37 cellular contexts compared by ENCODE assay signal in the genomic region with DNA sequence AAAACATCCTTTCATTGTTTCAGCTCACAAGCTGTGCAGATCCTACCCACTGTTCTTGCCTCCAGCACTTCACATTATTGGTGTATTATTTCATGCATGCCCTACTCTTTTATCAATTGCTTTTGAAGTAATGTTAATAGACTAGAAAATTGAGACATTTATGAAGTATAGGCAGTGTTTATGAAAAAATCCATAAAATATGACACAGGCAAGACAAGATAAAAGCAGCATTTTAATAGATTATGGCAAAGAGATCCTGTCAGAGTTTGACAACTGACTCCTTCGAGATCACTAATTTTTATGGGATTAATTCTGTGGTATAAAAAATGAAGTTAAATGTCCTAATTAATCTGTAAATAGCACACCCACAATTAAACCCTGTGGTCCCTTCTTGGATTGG.
"Had no signal": no experiment of that assay in that cellular context is flagged by ENCODE, and none has a peak within 500 bp of the region (broad histone marks: within the 10 kb centered on the region; RNA-seq: fewer than 3 reads in every experiment).

No MANE protein-coding gene starts in this region.

- H3K4me3 Mint-ChIP-seq: activated naive CD4-positive, alpha-beta T cell treated with anti-CD3 and anti-CD28 coated beads for 36 hours; activated naive CD4-positive, alpha-beta T cell treated with anti-CD3 and anti-CD28 coated beads, Interleukin-2, amount 10 ng/mL, durations not matched to agents 7 days and 5 days; activated naive CD4-positive, alpha-beta T cell treated with anti-CD3 and anti-CD28 coated beads, Interleukin-2, amount 50 U/mL, for 24 hours; activated naive CD8-positive, alpha-beta T cell; activated naive CD8-positive, alpha-beta T cell treated with anti-CD3 and anti-CD28 coated beads for 36 hours; activated naive CD8-positive, alpha-beta T cell treated with anti-CD3 and anti-CD28 coated beads, Interleukin-2, amount 10 ng/mL, durations not matched to agents 7 days and 5 days; activated naive CD8-positive, alpha-beta T cell treated with anti-CD3 and anti-CD28 coated beads, Interleukin-2, amount 50 U/mL, for 24 hours; activated T-cell treated with anti-CD3 and anti-CD28 coated beads, Interleukin-2, amount 50 U/mL, for 24 hours; activated T-cell treated with anti-CD3 and anti-CD28 coated beads, Interleukin-2, amount 50 U/mL, for 4 hours; activated T-cell treated with anti-CD3 and anti-CD28 coated beads, Interleukin-2, amount 50 U/mL, for 72 hours; activated T-helper 1 cell treated with anti-CD3 and anti-CD28 coated beads, Interleukin-12 subunit alpha, Interleukin-12 subunit beta, Interleukin-2, Interleukin-4 antibody, amounts not matched to agents 30 ng/mL and 10 ng/mL and 1 ng/mL, durations not matched to agents 14 hours and 24 hours and 36 hours; activated T-helper 17 cell treated with anti-CD3 and anti-CD28 coated beads, Interleukin-2, amount 50 U/mL, for 72 hours; brain; central memory CD8-positive, alpha-beta T cell had no signal

- H3K27ac ChIP-seq: adrenal gland, ascending aorta, body of pancreas, brain microvascular endothelial cell, breast epithelium, cardiac muscle cell had no signal

- H3K9me3 Mint-ChIP-seq: activated naive CD4-positive, alpha-beta T cell treated with anti-CD3 and anti-CD28 coated beads for 36 hours; activated naive CD4-positive, alpha-beta T cell treated with anti-CD3 and anti-CD28 coated beads, Interleukin-2, amount 10 ng/mL, durations not matched to agents 7 days and 5 days; activated naive CD4-positive, alpha-beta T cell treated with anti-CD3 and anti-CD28 coated beads, Interleukin-2, amount 50 U/mL, for 24 hours; activated naive CD4-positive, alpha-beta T cell treated with anti-CD3 and anti-CD28 coated beads, Interleukin-2, amount 50 U/mL, for 72 hours; activated naive CD8-positive, alpha-beta T cell treated with anti-CD3 and anti-CD28 coated beads for 36 hours; activated naive CD8-positive, alpha-beta T cell treated with anti-CD3 and anti-CD28 coated beads, Interleukin-2, amount 10 ng/mL, durations not matched to agents 7 days and 5 days; activated naive CD8-positive, alpha-beta T cell treated with anti-CD3 and anti-CD28 coated beads, Interleukin-2, amount 50 U/mL, for 24 hours; activated T-cell treated with anti-CD3 and anti-CD28 coated beads, Interleukin-2, amount 50 U/mL, for 24 hours; activated T-cell treated with anti-CD3 and anti-CD28 coated beads, Interleukin-2, amount 50 U/mL, for 4 hours; activated T-cell treated with anti-CD3 and anti-CD28 coated beads, Interleukin-2, amount 50 U/mL, for 72 hours; activated T-helper 1 cell treated with anti-CD3 and anti-CD28 coated beads, Interleukin-12 subunit alpha, Interleukin-12 subunit beta, Interleukin-2, Interleukin-4 antibody, amounts not matched to agents 30 ng/mL and 10 ng/mL and 1 ng/mL, durations not matched to agents 14 hours and 24 hours and 36 hours; activated T-helper 17 cell treated with anti-CD3 and anti-CD28 coated beads, Interleukin-2, amount 50 U/mL, for 72 hours; activated T-helper 2 cell treated with anti-CD3 and anti-CD28 coated beads, Interferon-gamma antibody, Interleukin-2, Interleukin-4, amounts not matched to agents 10 μg/mL and 5 μg/mL and 100 μg/mL, durations not matched to agents 14 hours and 24 hours and 36 hours; brain; central memory CD8-positive, alpha-beta T cell had no signal

- H3K27ac Mint-ChIP-seq: activated naive CD4-positive, alpha-beta T cell treated with anti-CD3 and anti-CD28 coated beads for 36 hours; activated naive CD4-positive, alpha-beta T cell treated with anti-CD3 and anti-CD28 coated beads, Interleukin-2, amount 10 ng/mL, durations not matched to agents 7 days and 5 days; activated naive CD4-positive, alpha-beta T cell treated with anti-CD3 and anti-CD28 coated beads, Interleukin-2, amount 50 U/mL, for 24 hours; activated naive CD4-positive, alpha-beta T cell treated with anti-CD3 and anti-CD28 coated beads, Interleukin-2, amount 50 U/mL, for 72 hours; activated naive CD8-positive, alpha-beta T cell; activated naive CD8-positive, alpha-beta T cell treated with anti-CD3 and anti-CD28 coated beads for 36 hours; activated naive CD8-positive, alpha-beta T cell treated with anti-CD3 and anti-CD28 coated beads, Interleukin-2, amount 10 ng/mL, durations not matched to agents 7 days and 5 days; activated naive CD8-positive, alpha-beta T cell treated with anti-CD3 and anti-CD28 coated beads, Interleukin-2, amount 50 U/mL, for 24 hours; activated T-cell treated with anti-CD3 and anti-CD28 coated beads, Interleukin-2, amount 50 U/mL, for 24 hours; activated T-cell treated with anti-CD3 and anti-CD28 coated beads, Interleukin-2, amount 50 U/mL, for 72 hours; activated T-helper 1 cell treated with anti-CD3 and anti-CD28 coated beads, Interleukin-12 subunit alpha, Interleukin-12 subunit beta, Interleukin-2, Interleukin-4 antibody, amounts not matched to agents 30 ng/mL and 10 ng/mL and 1 ng/mL, durations not matched to agents 14 hours and 24 hours and 36 hours; activated T-helper 17 cell treated with anti-CD3 and anti-CD28 coated beads, Interleukin-2, amount 50 U/mL, for 72 hours; activated T-helper 2 cell treated with anti-CD3 and anti-CD28 coated beads, Interferon-gamma antibody, Interleukin-2, Interleukin-4, amounts not matched to agents 10 μg/mL and 5 μg/mL and 100 μg/mL, durations not matched to agents 14 hours and 24 hours and 36 hours; brain had no signal

- H3K27me3 ChIP-seq: adrenal gland, ascending aorta, body of pancreas, brain microvascular endothelial cell, breast epithelium, cardiac muscle cell had no signal

- H3K36me3 ChIP-seq: adrenal gland, ascending aorta, brain microvascular endothelial cell, breast epithelium, cardiac muscle cell had no signal

- ATAC-seq: activated naive CD4-positive, alpha-beta T cell treated with anti-CD3 and anti-CD28 coated beads, Interleukin-2, amount 50 U/mL, for 72 hours; activated naive CD8-positive, alpha-beta T cell treated with anti-CD3 and anti-CD28 coated beads, Interleukin-2, amount 50 U/mL, for 24 hours; activated T-cell treated with anti-CD3 and anti-CD28 coated beads, Interleukin-2, amount 50 U/mL, for 4 hours; activated T-cell treated with anti-CD3 and anti-CD28 coated beads, Interleukin-2, amount 50 U/mL, for 72 hours; activated T-helper 17 cell treated with anti-CD3 and anti-CD28 coated beads, Interleukin-2, amount 50 U/mL, for 72 hours; body of pancreas had no signal

- DNase-seq: activated effector memory CD4-positive, alpha-beta T cell treated with anti-CD3 and anti-CD28 coated beads, Interleukin-2, amount 50 U/mL, for 16 hours; activated effector memory CD4-positive, alpha-beta T cell treated with Interleukin-2 at 50 U/mL for 16 hours; activated gamma-delta T cell; activated gamma-delta T cell treated with Interleukin-2 at 50 U/mL for 16 hours; activated naive CD4-positive, alpha-beta T cell; activated naive CD4-positive, alpha-beta T cell treated with anti-CD3 and anti-CD28 coated beads for 36 hours; activated naive CD4-positive, alpha-beta T cell treated with anti-CD3 and anti-CD28 coated beads, Interleukin-2, amount 10 ng/mL, durations not matched to agents 7 days and 5 days; activated naive CD4-positive, alpha-beta T cell treated with anti-CD3 and anti-CD28 coated beads, Interleukin-2, amount 50 U/mL, for 16 hours; activated naive CD4-positive, alpha-beta T cell treated with Interleukin-2 at 50 U/mL for 16 hours; activated naive CD8-positive, alpha-beta T cell treated with anti-CD3 and anti-CD28 coated beads for 36 hours; activated naive CD8-positive, alpha-beta T cell treated with anti-CD3 and anti-CD28 coated beads, Interleukin-2, amount 10 ng/mL, durations not matched to agents 7 days and 5 days; activated naive CD8-positive, alpha-beta T cell treated with anti-CD3 and anti-CD28 coated beads, Interleukin-2, amount 50 U/mL, for 24 hours; activated T-cell treated with anti-CD3 and anti-CD28 coated beads, Interleukin-2, amount 50 U/mL, for 24 hours; activated T-cell treated with anti-CD3 and anti-CD28 coated beads, Interleukin-2, amount 50 U/mL, for 4 hours; activated T-cell treated with anti-CD3 and anti-CD28 coated beads, Interleukin-2, amount 50 U/mL, for 48 hours; activated T-cell treated with anti-CD3 and anti-CD28 coated beads, Interleukin-2, amount 50 U/mL, for 72 hours; adrenal gland; amniotic stem cell; amygdala; anterior cingulate cortex; aorta; body of pancreas; brain microvascular endothelial cell; caudate nucleus; central memory CD4-positive, alpha-beta T cell; cerebellar nuclear complex had no signal

- H3K4me1 Mint-ChIP-seq: activated naive CD4-positive, alpha-beta T cell treated with anti-CD3 and anti-CD28 coated beads, Interleukin-2, amount 10 ng/mL, durations not matched to agents 7 days and 5 days; activated naive CD4-positive, alpha-beta T cell treated with anti-CD3 and anti-CD28 coated beads, Interleukin-2, amount 50 U/mL, for 24 hours; activated naive CD8-positive, alpha-beta T cell treated with anti-CD3 and anti-CD28 coated beads for 36 hours; activated naive CD8-positive, alpha-beta T cell treated with anti-CD3 and anti-CD28 coated beads, Interleukin-2, amount 10 ng/mL, durations not matched to agents 7 days and 5 days; activated naive CD8-positive, alpha-beta T cell treated with anti-CD3 and anti-CD28 coated beads, Interleukin-2, amount 50 U/mL, for 24 hours; activated T-helper 17 cell treated with anti-CD3 and anti-CD28 coated beads, Interleukin-2, amount 50 U/mL, for 72 hours; central memory CD8-positive, alpha-beta T cell had no signal

- H3K36me3 Mint-ChIP-seq: activated naive CD4-positive, alpha-beta T cell treated with anti-CD3 and anti-CD28 coated beads, Interleukin-2, amount 10 ng/mL, durations not matched to agents 7 days and 5 days; activated naive CD4-positive, alpha-beta T cell treated with anti-CD3 and anti-CD28 coated beads, Interleukin-2, amount 50 U/mL, for 24 hours; activated naive CD4-positive, alpha-beta T cell treated with anti-CD3 and anti-CD28 coated beads, Interleukin-2, amount 50 U/mL, for 72 hours; activated naive CD8-positive, alpha-beta T cell treated with anti-CD3 and anti-CD28 coated beads for 36 hours; activated naive CD8-positive, alpha-beta T cell treated with anti-CD3 and anti-CD28 coated beads, Interleukin-2, amount 10 ng/mL, durations not matched to agents 7 days and 5 days; brain had no signal

- H3K9me3 ChIP-seq: adrenal gland, ascending aorta, body of pancreas, breast epithelium had no signal

- H3K4me3 ChIP-seq: adrenal gland, ascending aorta, body of pancreas, breast epithelium, cardiac muscle cell had no signal

- H3K27me3 Mint-ChIP-seq: activated naive CD4-positive, alpha-beta T cell treated with anti-CD3 and anti-CD28 coated beads, Interleukin-2, amount 10 ng/mL, durations not matched to agents 7 days and 5 days; activated naive CD4-positive, alpha-beta T cell treated with anti-CD3 and anti-CD28 coated beads, Interleukin-2, amount 50 U/mL, for 24 hours; activated naive CD8-positive, alpha-beta T cell; activated naive CD8-positive, alpha-beta T cell treated with anti-CD3 and anti-CD28 coated beads for 36 hours; activated naive CD8-positive, alpha-beta T cell treated with anti-CD3 and anti-CD28 coated beads, Interleukin-2, amount 10 ng/mL, durations not matched to agents 7 days and 5 days; activated naive CD8-positive, alpha-beta T cell treated with anti-CD3 and anti-CD28 coated beads, Interleukin-2, amount 50 U/mL, for 24 hours; activated T-cell treated with anti-CD3 and anti-CD28 coated beads, Interleukin-2, amount 50 U/mL, for 24 hours; activated T-helper 17 cell treated with anti-CD3 and anti-CD28 coated beads, Interleukin-2, amount 50 U/mL, for 72 hours; brain; central memory CD8-positive, alpha-beta T cell had no signal
